ENCODE assay signal across 9 cellular contexts in genomic region chr11:105044562-105045490, GRCh38. TPM values are rescaled to one million over a fixed set of nuclear protein-coding genes. Genes with fewer than 3 reads are reported as not detected.
DNase-seq lines count a peak whose midpoint lies in the region; ATAC-seq and TF ChIP-seq lines count a peak whose summit lies in the region.
"Not testable (repeated sequence)": the region's sequence is repeated elsewhere in the genome, so short reads cannot be mapped to it uniquely, and the experiment has no call there.
"Had no signal": no experiment of that assay in that cellular context is flagged by ENCODE, and none has a peak within 500 bp of the region (broad histone marks: within the 10 kb centered on the region; RNA-seq: fewer than 3 reads in every experiment).

Gene CARD16 (minus strand): TSS chr11:105045335. CDS start chr11:105045297, 38 bp downstream.

- H3K23ac ChIP-seq in trophoblast cell (ENCODE audit: low read length) = not testable (repeated sequence)

- peak within 1 kb of the TSS in 2 of 5 donors; percentile 48 to 69 for H3K27ac ChIP-seq in adrenal gland
- H3K27ac ChIP-seq in trophoblast cell (ENCODE audit: low read depth, low read length) = not testable (repeated sequence)

- not testable (repeated sequence) for H2AK5ac ChIP-seq in trophoblast cell (ENCODE audit: low read length)

- peak within 1 kb of the TSS; percentile 49 for H2BK12ac ChIP-seq in trophoblast cell (ENCODE audit: low read length)

- H2BK5ac ChIP-seq in trophoblast cell (ENCODE audit: low read depth, low read length, poor library complexity) = peak within 1 kb of the TSS; percentile 40

- not testable (repeated sequence) for H3K9me3 ChIP-seq in adrenal gland (replicated peaks in 1 of 3); trophoblast cell (ENCODE audit: insufficient read depth, low read depth, low read length)

- H4K91ac ChIP-seq in trophoblast cell (ENCODE audit: low read depth, low read length) = not testable (repeated sequence)

- not testable (repeated sequence) for H3K9ac ChIP-seq in trophoblast cell (ENCODE audit: low read length)

- H3K4me1 ChIP-seq in adrenal gland (replicated peaks in 1 of 2); trophoblast cell (ENCODE audit: control insufficient read depth in 1 of 2, insufficient read depth in 2 of 2, low read length in 2 of 2): not testable (repeated sequence)

- H2BK120ac ChIP-seq in trophoblast cell (ENCODE audit: insufficient read depth, low read length, poor library complexity) = peak within 1 kb of the TSS; percentile 60

- not testable (repeated sequence) for H3K79me1 ChIP-seq in trophoblast cell (ENCODE audit: low read length)

- DNase-seq in GM13977 (ENCODE audit: low spot score) = peak; percentile 18
- peak in 6 of 7 donors; percentile 19 to 60 (median 28) for DNase-seq in adrenal gland
- DNase-seq in Right ventricle myocardium inferior (ENCODE audit: missing footprints) = not testable (repeated sequence)
- DNase-seq in trophoblast cell = peak; percentile 8 to 40
- peak; percentile 60 for DNase-seq in ureter (ENCODE audit: low spot score)

- H3K4ac ChIP-seq in trophoblast cell (ENCODE audit: low read depth, low read length) = not testable (repeated sequence)

- intact Hi-C loops in T-helper 2 cell treated with Interferon-gamma antibody and Interleukin-4, amounts not matched to agents 100 ng/mL and 5 ng/mL, for 36 hours (cut with micrococcal nuclease) = loop anchor here (2.0 to 5.0 kb wide), 2 partner anchors 76 to 438 kb away; partner anchors contain the start of gene CASP4
- intact Hi-C loops in adrenal gland (cut with DNase I); Right ventricle myocardium inferior (cut with DNase I): not testable (repeated sequence)

- peak within 1 kb of the TSS in 1 of 4 donors; percentile 40 for H3K4me3 ChIP-seq in adrenal gland
- H3K4me3 ChIP-seq in trophoblast cell (ENCODE audit: low read depth, low read length) = not testable (repeated sequence)

- not testable (repeated sequence) for H2AFZ ChIP-seq in trophoblast cell (ENCODE audit: insufficient read depth, low read length, poor library complexity)

- not testable (repeated sequence) for H3K79me2 ChIP-seq in trophoblast cell (ENCODE audit: control insufficient read depth, insufficient read depth, low read length, poor library complexity)

- not testable (repeated sequence) for H3K18ac ChIP-seq in trophoblast cell (ENCODE audit: low read length)

- not testable (repeated sequence) for H3K14ac ChIP-seq in trophoblast cell (ENCODE audit: low read length)

- TF ChIP-seq CTCF in GM13977 (IDR thresholded peaks at IDR 0.05; ENCODE audit: extremely low read depth, insufficient read depth, missing control alignments); adrenal gland (IDR thresholded peaks at IDR 0.05): not testable (repeated sequence)

- H4K12ac ChIP-seq in trophoblast cell (ENCODE audit: low read depth, low read length) = peak within 1 kb of the TSS; percentile 43

- H3K4me2 ChIP-seq in trophoblast cell (ENCODE audit: low read length) = not testable (repeated sequence)

- H3K36me3 ChIP-seq in adrenal gland (replicated peaks in 1 of 2); trophoblast cell (ENCODE audit: control insufficient read depth in 1 of 2, insufficient read depth in 2 of 2, low read length in 2 of 2): not testable (repeated sequence)

- in situ Hi-C loops in GM13977 (cut with MboI; ENCODE audit: low pct_unique_long_range_greater_than_20kb, low sequenced_read_pairs, unreplicated experiment) = not testable (repeated sequence)

- not testable (repeated sequence) for TF ChIP-seq POLR2A in adrenal gland (IDR thresholded peaks at IDR 0.05)

- H4K8ac ChIP-seq in trophoblast cell (ENCODE audit: low read depth, low read length) = not testable (repeated sequence)

- not testable (repeated sequence) for H3K27me3 ChIP-seq in adrenal gland; trophoblast cell (ENCODE audit: insufficient read depth, low read length)

- ATAC-seq in GM21786 (IDR thresholded peaks at IDR 0.05; ENCODE audit: unreplicated experiment) (peak; percentile 99), HG03558 (IDR thresholded peaks at IDR 0.05; ENCODE audit: extremely low read depth, unreplicated experiment) (peak; percentile 99), Right ventricle myocardium inferior (peak; percentile 78)

- 42 to 57% (median 42%) methylated on average over 5 of the region's 5 CpGs for WGBS in adrenal gland, 4 donors
- WGBS in trophoblast cell (ENCODE audit: extremely low coverage, insufficient coverage, insufficient read length) = no CpG with 5 or more reads among the region's 5 CpGs

RNA-seq across cellular contexts. Expression of gene CARD16, which starts in this region (rescaled TPM):
- total RNA-seq in T-helper 2 cell treated with Interferon-gamma antibody and Interleukin-4, amounts not matched to agents 100 ng/mL and 5 ng/mL, for 36 hours = 61.6 and 65.3 TPM in 2 replicates
- total RNA-seq in adrenal gland (10 to 100 TPM in 5 of 8 donors, 1 to 10 TPM in 2, not detected in 1; 4.4 to 23.0 (median 12.2) TPM), Right ventricle myocardium inferior (9.2 TPM), ureter (14.3 TPM)
- polyA plus RNA-seq in adrenal gland = 10 to 100 TPM; 10.6 to 48.6 (median 25.4) TPM
- 1.4 TPM in 2 replicates for polyA plus RNA-seq in trophoblast cell (2013)
- total RNA-seq: H7 had no signal
